Comparison of ENCODE assay signal across 12 cellular contexts in genomic region chr2:62293151-62293489, GRCh38.
DNase-seq lines count a peak whose midpoint lies in the region; ATAC-seq and TF ChIP-seq lines count a peak whose summit lies in the region.
"Had no signal": no experiment of that assay in that cellular context is flagged by ENCODE, and none has a peak within 500 bp of the region (broad histone marks: within the 10 kb centered on the region; RNA-seq: fewer than 3 reads in every experiment).

No MANE protein-coding gene starts in this region.

- H3K9ac ChIP-seq in endodermal cell (ENCODE audit: extremely low read depth, low read length, poor library complexity, severe bottlenecking) (no peak overlapping the region), neural progenitor cell (no peak overlapping the region)

- H3K36me3 ChIP-seq in heart left ventricle (no peaks in the 10 kb centered on the region), endodermal cell (ENCODE audit: control insufficient read depth, insufficient read depth, low read length) (no peaks in the 10 kb centered on the region), neural progenitor cell (no peaks in the 10 kb centered on the region), upper lobe of left lung (no peaks in the 10 kb centered on the region)

- TF ChIP-seq CTCF in heart left ventricle (IDR thresholded peaks at IDR 0.05) (no peak), endodermal cell (conservative IDR thresholded peaks at IDR 0.05) (no peak), neural progenitor cell (IDR thresholded peaks at IDR 0.05) (no peak), upper lobe of left lung (IDR thresholded peaks at IDR 0.05) (no peak)

- H3K4me1 Mint-ChIP-seq in endodermal cell (peaks cover 28% of the 10 kb centered on the region), neural progenitor cell (peaks cover 23% of the 10 kb centered on the region), T-helper 17 cell (no peaks in the 10 kb centered on the region)

- ATAC-seq in heart left ventricle (no peak), Right ventricle myocardium superior (ENCODE audit: poor library complexity) (no peak), upper lobe of left lung (ENCODE audit: low FRiP score in 2 of 2) (peak in 1 of 2 donors; percentile 6), T-helper 17 cell (no peak)

- H3K4me3 ChIP-seq in heart left ventricle (no peak overlapping the region), endodermal cell (ENCODE audit: low read length) (no peak overlapping the region), neural progenitor cell (no peak overlapping the region), upper lobe of left lung (peak overlapping the region in 1 of 4 donors; percentile 24)

- no peak overlapping the region for H3K4me3 Mint-ChIP-seq in endodermal cell
- peak overlapping the region; percentile 38 for H3K4me3 Mint-ChIP-seq in neural progenitor cell
- no peak overlapping the region for H3K4me3 Mint-ChIP-seq in T-helper 17 cell

- TF ChIP-seq POLR2A in heart left ventricle (IDR thresholded peaks at IDR 0.05) (no peak), upper lobe of left lung (IDR thresholded peaks at IDR 0.05) (no peak)

- H3K9me3 Mint-ChIP-seq in endodermal cell (no peaks in the 10 kb centered on the region), neural progenitor cell (no peaks in the 10 kb centered on the region)

- WGBS in heart left ventricle, 4 donors: 85 to 96% (median 94%) methylated on average over 6 of the region's 6 CpGs
- 93 to 100% methylated on average over 4 to 6 of the region's 6 CpGs for WGBS in endodermal cell (ENCODE audit: insufficient coverage in 1 of 2, insufficient read length in 1 of 2), 2 experiments
- WGBS in upper lobe of left lung, 2 donors: 78 to 93% methylated on average over 4 to 6 of the region's 6 CpGs

- H3K27me3 ChIP-seq in heart left ventricle: no peaks in the 10 kb centered on the region
- no peaks in the 10 kb centered on the region for H3K27me3 ChIP-seq in endodermal cell (ENCODE audit: control insufficient read depth, insufficient read depth, low read length, poor library complexity, severe bottlenecking)
- no peaks in the 10 kb centered on the region for H3K27me3 ChIP-seq in neural progenitor cell
- H3K27me3 ChIP-seq in upper lobe of left lung: no peaks in the 10 kb centered on the region

- H3K36me3 Mint-ChIP-seq in endodermal cell (ENCODE audit: low read depth) (no peaks in the 10 kb centered on the region), neural progenitor cell (no peaks in the 10 kb centered on the region), T-helper 17 cell (ENCODE audit: low read depth) (no peaks in the 10 kb centered on the region)

- DNase-seq in heart left ventricle (no peak), Right ventricle myocardium superior (no peak), endodermal cell (no peak), neural progenitor cell (ENCODE audit: low spot score) (no peak), upper lobe of left lung (no peak), SW 1271 (lab: John Stamatoyannopoulos, UW) (no peak), KG1 (lab: John Stamatoyannopoulos, UW) (no peak), T-helper 17 cell (no peak)
- DNase-seq: activated CD4-positive, alpha-beta T cell treated with anti-CD3 and anti-CD28 coated beads, Interleukin-2, amount 50 U/mL, for 4 hours; central memory CD4-positive, alpha-beta T cell; OCI-M1; stimulated activated CD4-positive, alpha-beta T cell treated with anti-CD3 and anti-CD28 coated beads, Interleukin-4, amount 100 ng/mL, for 24 hours had no signal

- intact Hi-C loops in heart left ventricle (cut with DNase I) (loop anchor here in 2 of 10 donors (5.0 to 10.0 kb wide), 3 partner anchors 44 to 368 kb away; no protein-coding TSS in a partner anchor), Right ventricle myocardium superior (cut with DNase I) (no loop called here)

- peak overlapping the region; percentile 89 for H2AFZ ChIP-seq in neural progenitor cell (replicated peaks)

- no peaks in the 10 kb centered on the region for H3K9me3 ChIP-seq in heart left ventricle
- H3K9me3 ChIP-seq in endodermal cell (ENCODE audit: control insufficient read depth, low read length): no peaks in the 10 kb centered on the region
- H3K9me3 ChIP-seq in neural progenitor cell (ENCODE audit: low read depth): no peaks in the 10 kb centered on the region
- no peaks in the 10 kb centered on the region for H3K9me3 ChIP-seq in upper lobe of left lung
- H3K9me3 ChIP-seq in T-helper 17 cell (ENCODE audit: control insufficient read depth, low read length, poor library complexity, severe bottlenecking): no peaks in the 10 kb centered on the region

- no peaks in the 10 kb centered on the region for H4K20me1 ChIP-seq in neural progenitor cell (ENCODE audit: low read depth)

- H3K79me2 ChIP-seq in neural progenitor cell (ENCODE audit: low read depth): no peaks in the 10 kb centered on the region

- H3K4me1 ChIP-seq in heart left ventricle: peaks cover 7 to 58% (median 36%) of the 10 kb centered on the region in 12 donors
- H3K4me1 ChIP-seq in endodermal cell (ENCODE audit: control insufficient read depth, insufficient read depth, low read length): peaks cover 9% of the 10 kb centered on the region
- H3K4me1 ChIP-seq in neural progenitor cell: peaks cover 17% of the 10 kb centered on the region
- peaks cover 21 to 30% (median 27%) of the 10 kb centered on the region in 4 donors for H3K4me1 ChIP-seq in upper lobe of left lung

- H3K27ac ChIP-seq in heart left ventricle: peak overlapping the region in 9 of 12 donors; percentile 37 to 76 (median 54)
- no peak overlapping the region for H3K27ac ChIP-seq in endodermal cell (ENCODE audit: low read depth, low read length)
- no peak overlapping the region for H3K27ac ChIP-seq in neural progenitor cell
- peak overlapping the region; percentile 43 to 86 (median 80) for H3K27ac ChIP-seq in upper lobe of left lung

- TF ChIP-seq EP300 in upper lobe of left lung (IDR thresholded peaks at IDR 0.05): no peak

- peaks cover 17% of the 10 kb centered on the region for H3F3A ChIP-seq in neural progenitor cell (ENCODE audit: low read depth)

- H3K27ac Mint-ChIP-seq in endodermal cell (peak overlapping the region; percentile 44), neural progenitor cell (peak overlapping the region; percentile 60), T-helper 17 cell (no peak overlapping the region)

- peak overlapping the region; percentile 16 for H3K4me2 ChIP-seq in neural progenitor cell

- H3K27me3 Mint-ChIP-seq in endodermal cell (ENCODE audit: insufficient read depth) (no peaks in the 10 kb centered on the region), neural progenitor cell (ENCODE audit: insufficient read depth, low read depth) (peaks cover 10% of the 10 kb centered on the region), T-helper 17 cell (peaks cover 14% of the 10 kb centered on the region)

Comparison
In these comparisons a context has a peak if more than half of its experiments do, and no peak if none do; other contexts are left out.
1. H3K27ac ChIP-seq: peak in heart left ventricle (9 of 12) and upper lobe of left lung (4 of 4); none in endodermal cell (single experiment) and neural progenitor cell (single experiment).